ENCODE assay signal across 30 cellular contexts in the genomic region with DNA sequence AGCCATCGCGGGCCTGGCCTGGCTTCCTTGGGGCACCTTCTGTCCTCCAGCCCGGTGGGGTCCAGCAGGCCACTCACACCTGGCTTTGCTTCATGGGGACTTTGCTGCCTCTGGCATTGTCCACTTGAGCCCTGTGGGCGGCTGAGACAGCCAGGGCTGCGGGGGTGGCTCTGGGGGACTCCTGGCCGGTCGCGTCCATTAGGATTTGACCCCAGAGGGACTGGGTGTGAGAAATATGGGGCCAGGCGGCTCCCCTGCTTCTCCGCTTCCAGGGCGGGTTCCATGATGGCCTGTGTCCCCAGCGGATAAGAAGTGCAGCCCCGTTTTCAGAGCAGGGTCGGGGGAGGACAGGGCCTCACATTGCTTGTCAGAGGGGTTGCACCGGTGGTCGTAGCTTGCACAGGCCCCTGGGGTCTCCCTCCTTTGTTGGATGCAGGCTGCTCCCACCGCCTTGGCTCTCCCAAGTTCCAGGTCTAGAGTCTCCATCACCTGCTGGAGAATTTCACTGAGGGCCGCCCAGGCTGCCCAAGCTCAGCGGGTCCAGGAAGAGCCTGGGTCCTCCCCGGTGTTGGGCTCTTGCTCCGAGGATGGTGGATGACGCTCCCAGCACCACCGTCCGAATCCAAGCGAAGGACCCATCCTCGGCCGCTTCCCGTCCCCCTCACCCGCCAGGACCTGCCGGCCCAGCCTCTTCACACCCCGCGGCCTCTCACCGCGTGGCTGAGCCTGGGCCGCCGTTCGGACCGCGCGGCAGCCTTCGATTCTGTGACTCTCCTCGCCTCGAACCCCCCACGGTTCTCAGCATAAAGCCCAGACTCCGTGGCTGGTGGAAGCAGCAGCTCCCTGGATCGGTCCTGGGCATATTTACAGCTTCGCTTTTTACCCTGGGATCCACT.
DNase-seq lines count a peak whose midpoint lies in the region; ATAC-seq and TF ChIP-seq lines count a peak whose summit lies in the region.
"Had no signal": no experiment of that assay in that cellular context is flagged by ENCODE, and none has a peak within 500 bp of the region (broad histone marks: within the 10 kb centered on the region; RNA-seq: fewer than 3 reads in every experiment).

No MANE protein-coding gene starts in this region.

- H2AFZ ChIP-seq in hepatocyte = no peak overlapping the region
- H2AFZ ChIP-seq: parathyroid adenoma, PC-9 had no signal

- intact Hi-C loops in left ventricle myocardium inferior (cut with micrococcal nuclease) = no loop called here
- intact Hi-C loops in left ventricle myocardium superior (cut with micrococcal nuclease) = no loop called here
- intact Hi-C loops in aorta (cut with DNase I) = no loop called here

- H3K9me3 ChIP-seq in left ventricle myocardium inferior (replicated peaks) (peaks cover 8% of the 10 kb centered on the region), hepatocyte (ENCODE audit: low read depth) (no peaks in the 10 kb centered on the region), mesodermal cell (ENCODE audit: control insufficient read depth, low read length) (no peaks in the 10 kb centered on the region), aorta (ENCODE audit: control insufficient read depth, low read length) (no peaks in the 10 kb centered on the region)

- H3K27ac ChIP-seq in left ventricle myocardium inferior (replicated peaks) (no peak overlapping the region), hepatocyte (no peak overlapping the region), mesodermal cell (ENCODE audit: low read depth, low read length, severe bottlenecking) (no peak overlapping the region), aorta (ENCODE audit: low read depth in 1 of 2, low read length in 2 of 2) (no peak overlapping the region)
- H3K27ac ChIP-seq: epithelial cell of prostate, HL-60, parathyroid adenoma, PC-9 had no signal

- H3K27me3 ChIP-seq in left ventricle myocardium inferior (ENCODE audit: low read depth) (peaks cover 69% of the 10 kb centered on the region), hepatocyte (peaks cover 34% of the 10 kb centered on the region), aorta (ENCODE audit: control insufficient read depth in 1 of 2, insufficient read depth in 2 of 2, low read length in 1 of 2) (peaks cover 0 to 2% of the 10 kb centered on the region in 2 donors)

- no peaks in the 10 kb centered on the region for H3K79me2 ChIP-seq in hepatocyte
- H3K79me2 ChIP-seq: parathyroid adenoma had no signal

- no peaks in the 10 kb centered on the region for H4K20me1 ChIP-seq in hepatocyte (ENCODE audit: insufficient read depth, poor library complexity, severe bottlenecking)

- H3K4me1 ChIP-seq in left ventricle myocardium inferior (no peaks in the 10 kb centered on the region), hepatocyte (ENCODE audit: insufficient read depth) (no peaks in the 10 kb centered on the region), mesodermal cell (ENCODE audit: control insufficient read depth, insufficient read depth, low read length, poor library complexity, severe bottlenecking) (no peaks in the 10 kb centered on the region), aorta (ENCODE audit: control insufficient read depth in 1 of 2, insufficient read depth in 2 of 2, low read length in 2 of 2) (no peaks in the 10 kb centered on the region)
- H3K4me1 ChIP-seq: parathyroid adenoma had no signal

- no peak for DNase-seq in left ventricle myocardium inferior
- DNase-seq in left ventricle myocardium superior = no peak
- no peak for DNase-seq in hepatocyte (ENCODE audit: low spot score)
- no peak for DNase-seq in aorta
- DNase-seq in activated gamma-delta T cell (lab: John Stamatoyannopoulos, UW) = no peak
- no peak for DNase-seq in DMS53 (lab: John Stamatoyannopoulos, UW)
- DNase-seq: activated naive CD8-positive, alpha-beta T cell treated with anti-CD3 and anti-CD28 coated beads for 36 hours; anterior cingulate cortex; caudate nucleus; CD4-positive, alpha-beta memory T cell; cortex of kidney; effector memory CD4-positive, alpha-beta T cell; H9; Karpas-422; mammary epithelial cell; NCI-H2029; NCI-H524 treated with DMSO at 0.1 percent for 48 hours; nephron progenitor cell; NK-92 treated with Interleukin-12 subunit alpha and Interleukin-12 subunit beta, amount 100 ng/mL, for 24 hours; PC-9; SIG-M5; small intestine; stimulated activated naive B cell treated with anti-CD40 and anti-IgM and Interleukin-4, amounts not matched to agents 10 μg/mL and 1 μg/mL and 100 μg/mL, for 72 hours; SW 1271 had no signal

- 80% methylated on average over 34 of the region's 47 CpGs for WGBS in hepatocyte (ENCODE audit: low lambda C conversion rate, missing lambda C conversion rate)
- WGBS in mesodermal cell (ENCODE audit: insufficient coverage in 2 of 2), 2 experiments = 66 to 73% methylated on average over 41 to 43 of the region's 47 CpGs
- WGBS in aorta, 2 donors = 56 to 72% methylated on average over 47 of the region's 47 CpGs

- ATAC-seq in left ventricle myocardium superior (no peak), aorta (ENCODE audit: low FRiP score) (peak; percentile 34), SK-N-SH treated with all-trans-retinoic acid at 6 μM for 48 hours (no peak)
- ATAC-seq: GM12878; stimulated activated naive B cell treated with anti-CD40 and anti-IgM and Interleukin-4, amounts not matched to agents 10 μg/mL and 1 μg/mL and 100 μg/mL, for 72 hours had no signal

- peak overlapping the region; percentile 37 for H3K4me2 ChIP-seq in hepatocyte
- H3K4me2 ChIP-seq: PC-9 had no signal

- no peaks in the 10 kb centered on the region for H3K9me2 ChIP-seq in hepatocyte (replicated peaks; ENCODE audit: insufficient read depth)

- H3K36me3 ChIP-seq in left ventricle myocardium inferior = no peaks in the 10 kb centered on the region
- no peaks in the 10 kb centered on the region for H3K36me3 ChIP-seq in hepatocyte (replicated peaks; ENCODE audit: insufficient read depth, low read depth)
- no peaks in the 10 kb centered on the region for H3K36me3 ChIP-seq in mesodermal cell (ENCODE audit: control insufficient read depth, insufficient read depth, low read length)
- no peaks in the 10 kb centered on the region for H3K36me3 ChIP-seq in aorta (ENCODE audit: control insufficient read depth in 1 of 2, insufficient read depth in 2 of 2, low read length in 1 of 2)

- H3K4me3 ChIP-seq in left ventricle myocardium inferior = peak overlapping the region; percentile 48
- no peak overlapping the region for H3K4me3 ChIP-seq in hepatocyte
- peak overlapping the region; percentile 14 for H3K4me3 ChIP-seq in mesodermal cell (ENCODE audit: extremely low read depth, insufficient read depth, low read length, poor library complexity, severe bottlenecking)
- H3K4me3 ChIP-seq in aorta (ENCODE audit: low read length in 2 of 2) = no peak overlapping the region
- H3K4me3 ChIP-seq: GM12878, PC-9 had no signal

- TF ChIP-seq CTCF in left ventricle myocardium inferior (IDR thresholded peaks at IDR 0.05; ENCODE audit: borderline replicate concordance) = no peak
- TF ChIP-seq CTCF in hepatocyte (IDR thresholded peaks at IDR 0.05; ENCODE audit: poor library complexity) = no peak

TF ChIP-seq in SK-N-SH treated with all-trans-retinoic acid at 6 μM for 48 hours, 23 proteins besides CTCF, POLR2A, EP300 and RAD21:
- TF ChIP-seq CSDC2 (CRISPR knock-in tag; IDR thresholded peaks at IDR 0.05) (no peak), TCF4 (CRISPR knock-in tag; IDR thresholded peaks at IDR 0.05; ENCODE audit: borderline replicate concordance) (no peak), ESRRG (CRISPR knock-in tag; IDR thresholded peaks at IDR 0.05) (no peak), ISL1 (CRISPR knock-in tag; IDR thresholded peaks at IDR 0.05) (no peak), BACH2 (CRISPR knock-in tag; IDR thresholded peaks at IDR 0.05; ENCODE audit: borderline replicate concordance) (no peak), ZNF8 (CRISPR knock-in tag; IDR thresholded peaks at IDR 0.05) (no peak)
- TF ChIP-seq, protein P1, sequence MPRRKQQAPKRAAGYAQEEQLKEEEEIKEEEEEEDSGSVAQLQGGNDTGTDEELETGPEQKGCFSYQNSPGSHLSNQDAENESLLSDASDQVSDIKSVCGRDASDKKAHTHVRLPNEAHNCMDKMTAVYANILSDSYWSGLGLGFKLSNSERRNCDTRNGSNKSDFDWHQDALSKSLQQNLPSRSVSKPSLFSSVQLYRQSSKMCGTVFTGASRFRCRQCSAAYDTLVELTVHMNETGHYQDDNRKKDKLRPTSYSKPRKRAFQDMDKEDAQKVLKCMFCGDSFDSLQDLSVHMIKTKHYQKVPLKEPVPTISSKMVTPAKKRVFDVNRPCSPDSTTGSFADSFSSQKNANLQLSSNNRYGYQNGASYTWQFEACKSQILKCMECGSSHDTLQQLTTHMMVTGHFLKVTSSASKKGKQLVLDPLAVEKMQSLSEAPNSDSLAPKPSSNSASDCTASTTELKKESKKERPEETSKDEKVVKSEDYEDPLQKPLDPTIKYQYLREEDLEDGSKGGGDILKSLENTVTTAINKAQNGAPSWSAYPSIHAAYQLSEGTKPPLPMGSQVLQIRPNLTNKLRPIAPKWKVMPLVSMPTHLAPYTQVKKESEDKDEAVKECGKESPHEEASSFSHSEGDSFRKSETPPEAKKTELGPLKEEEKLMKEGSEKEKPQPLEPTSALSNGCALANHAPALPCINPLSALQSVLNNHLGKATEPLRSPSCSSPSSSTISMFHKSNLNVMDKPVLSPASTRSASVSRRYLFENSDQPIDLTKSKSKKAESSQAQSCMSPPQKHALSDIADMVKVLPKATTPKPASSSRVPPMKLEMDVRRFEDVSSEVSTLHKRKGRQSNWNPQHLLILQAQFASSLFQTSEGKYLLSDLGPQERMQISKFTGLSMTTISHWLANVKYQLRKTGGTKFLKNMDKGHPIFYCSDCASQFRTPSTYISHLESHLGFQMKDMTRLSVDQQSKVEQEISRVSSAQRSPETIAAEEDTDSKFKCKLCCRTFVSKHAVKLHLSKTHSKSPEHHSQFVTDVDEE (CRISPR knock-in tag; IDR thresholded peaks at IDR 0.05) = no peak
- TF ChIP-seq, protein P2, sequence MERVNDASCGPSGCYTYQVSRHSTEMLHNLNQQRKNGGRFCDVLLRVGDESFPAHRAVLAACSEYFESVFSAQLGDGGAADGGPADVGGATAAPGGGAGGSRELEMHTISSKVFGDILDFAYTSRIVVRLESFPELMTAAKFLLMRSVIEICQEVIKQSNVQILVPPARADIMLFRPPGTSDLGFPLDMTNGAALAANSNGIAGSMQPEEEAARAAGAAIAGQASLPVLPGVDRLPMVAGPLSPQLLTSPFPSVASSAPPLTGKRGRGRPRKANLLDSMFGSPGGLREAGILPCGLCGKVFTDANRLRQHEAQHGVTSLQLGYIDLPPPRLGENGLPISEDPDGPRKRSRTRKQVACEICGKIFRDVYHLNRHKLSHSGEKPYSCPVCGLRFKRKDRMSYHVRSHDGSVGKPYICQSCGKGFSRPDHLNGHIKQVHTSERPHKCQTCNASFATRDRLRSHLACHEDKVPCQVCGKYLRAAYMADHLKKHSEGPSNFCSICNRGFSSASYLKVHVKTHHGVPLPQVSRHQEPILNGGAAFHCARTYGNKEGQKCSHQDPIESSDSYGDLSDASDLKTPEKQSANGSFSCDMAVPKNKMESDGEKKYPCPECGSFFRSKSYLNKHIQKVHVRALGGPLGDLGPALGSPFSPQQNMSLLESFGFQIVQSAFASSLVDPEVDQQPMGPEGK (CRISPR knock-in tag; IDR thresholded peaks at IDR 0.05; ENCODE audit: borderline replicate concordance) = no peak

Comparison
In these comparisons a context has a peak if more than half of its experiments do, and no peak if none do; other contexts are left out.
1. H3K4me3 ChIP-seq: peak in left ventricle myocardium inferior (single experiment) and mesodermal cell (single experiment); none in hepatocyte (single experiment) and aorta (0 of 2).